In genomic region chr1:24107462-24108225, GRCh38 we compare ENCODE assay signal across 11 cellular contexts. TPM values are rescaled to one million over a fixed set of nuclear protein-coding genes. Genes with fewer than 3 reads are reported as not detected.
DNase-seq lines count a peak whose midpoint lies in the region; ATAC-seq and TF ChIP-seq lines count a peak whose summit lies in the region.
"Had no signal": no experiment of that assay in that cellular context is flagged by ENCODE, and none has a peak within 500 bp of the region (broad histone marks: within the 10 kb centered on the region; RNA-seq: fewer than 3 reads in every experiment).

No MANE protein-coding gene starts in this region.

- H3K4me2 ChIP-seq in HCT116 (ENCODE audit: low read length) (peak overlapping the region; percentile 95), hepatocyte (no peak overlapping the region)

- H2AFZ ChIP-seq in HCT116 (ENCODE audit: low read depth, low read length, poor library complexity, severe bottlenecking) = peak overlapping the region; percentile 75
- no peak overlapping the region for H2AFZ ChIP-seq in hepatocyte

- CTCF ChIA-PET in HCT116 (lab: Charles Lee) = no interaction called here

- POLR2A ChIA-PET in HCT116 (lab: Charles Lee) = no interaction called here

- H3K9me2 ChIP-seq in HCT116 (ENCODE audit: insufficient read depth) (no peaks in the 10 kb centered on the region), hepatocyte (replicated peaks; ENCODE audit: insufficient read depth) (no peaks in the 10 kb centered on the region)

- DNase-seq in HCT116 (ENCODE audit: low read depth, low spot score) = peak; percentile 18
- DNase-seq in ascending aorta (ENCODE audit: low spot score in 2 of 2) = no peak
- DNase-seq in hepatocyte (ENCODE audit: low spot score) = peak; percentile 80
- DNase-seq in WERI-Rb-1 = no peak
- no peak for DNase-seq in NCI-H1092 treated with DMSO at 0.1 percent for 48 hours (lab: John Stamatoyannopoulos, UW)
- DNase-seq in nucleus accumbens (lab: John Stamatoyannopoulos, UW) = no peak
- DNase-seq in UCSD-AML1 (lab: John Stamatoyannopoulos, UW; ENCODE audit: unreplicated experiment) = no peak
- DNase-seq: GDM1, NCI-H1694 treated with DMSO at 0.1 percent for 48 hours had no signal

- TF ChIP-seq CTCF in HCT116 (IDR thresholded peaks at IDR 0.05 in 2 of 3, conservative IDR thresholded peaks at IDR 0.05 in 1 of 3; ENCODE audit: borderline replicate concordance in 1 of 3, insufficient read depth in 1 of 3, low read depth in 2 of 3, low read length in 2 of 3) (no peak), ascending aorta (IDR thresholded peaks at IDR 0.05) (no peak), hepatocyte (IDR thresholded peaks at IDR 0.05; ENCODE audit: poor library complexity) (no peak), WERI-Rb-1 (IDR thresholded peaks at IDR 0.05; ENCODE audit: low read depth, low read length) (no peak)

- no peaks in the 10 kb centered on the region for H3K27me3 ChIP-seq in HCT116 (ENCODE audit: insufficient read depth, low read length)
- no peaks in the 10 kb centered on the region for H3K27me3 ChIP-seq in ascending aorta
- H3K27me3 ChIP-seq in hepatocyte = no peaks in the 10 kb centered on the region
- H3K27me3 ChIP-seq in skeletal muscle tissue (ENCODE audit: control insufficient read depth in 3 of 3, insufficient read depth in 3 of 3, low read length in 3 of 3) = no peaks in the 10 kb centered on the region
- no peaks in the 10 kb centered on the region for H3K27me3 ChIP-seq in WERI-Rb-1 (ENCODE audit: insufficient read depth, low read depth, severe bottlenecking)

- H3K27ac ChIP-seq in HCT116 (ENCODE audit: low read depth, low read length) = peak overlapping the region; percentile 66
- peak overlapping the region; percentile 18 to 53 for H3K27ac ChIP-seq in ascending aorta
- peak overlapping the region; percentile 85 for H3K27ac ChIP-seq in hepatocyte
- peak overlapping the region; percentile 98 for H3K27ac ChIP-seq in skeletal muscle tissue (ENCODE audit: low read depth, low read length)
- no peak overlapping the region for H3K27ac ChIP-seq in WERI-Rb-1
- H3K27ac ChIP-seq: dorsolateral prefrontal cortex had no signal

- peak overlapping the region; percentile 83 for H3K9ac ChIP-seq in HCT116 (ENCODE audit: low read length)
- peak overlapping the region; percentile 30 to 74 (median 45) for H3K9ac ChIP-seq in skeletal muscle tissue (ENCODE audit: low read depth in 1 of 3, low read length in 3 of 3)

- H3K79me2 ChIP-seq in HCT116 (ENCODE audit: insufficient read depth, low read length) = no peaks in the 10 kb centered on the region; the same call in 1 of the 2 replicates
- no peaks in the 10 kb centered on the region for H3K79me2 ChIP-seq in hepatocyte

- peak; percentile 54 for ATAC-seq in HCT116

- H3K4me3 ChIP-seq in HCT116 (replicated peaks in 1 of 2; ENCODE audit: low read depth in 1 of 2, low read length in 2 of 2) (peak overlapping the region; percentile 71 to 78), ascending aorta (no peak overlapping the region), hepatocyte (no peak overlapping the region), skeletal muscle tissue (ENCODE audit: low read length in 3 of 3) (no peak overlapping the region), WERI-Rb-1 (ENCODE audit: low read depth, low read length) (no peak overlapping the region)
- H3K4me3 ChIP-seq: dorsolateral prefrontal cortex had no signal

- TF ChIP-seq RAD21 in HCT116 (IDR thresholded peaks at IDR 0.05; ENCODE audit: low read depth) = no peak

- RAD21 ChIA-PET in HCT116 (lab: Charles Lee; ENCODE audit: low non-redundant PET in 1 of 2, low total read pairs in 2 of 2, uncharacterized antibody in 2 of 2, unreplicated experiment in 2 of 2) = no interaction called here

- H3K9me3 ChIP-seq in HCT116 (ENCODE audit: control insufficient read depth in 1 of 2, insufficient read depth in 1 of 2, low read depth in 1 of 2, low read length in 2 of 2) (no peaks in the 10 kb centered on the region), ascending aorta (no peaks in the 10 kb centered on the region), hepatocyte (ENCODE audit: low read depth) (no peaks in the 10 kb centered on the region), skeletal muscle tissue (ENCODE audit: control insufficient read depth in 3 of 3, low read length in 3 of 3) (no peaks in the 10 kb centered on the region), WERI-Rb-1 (ENCODE audit: severe bottlenecking) (no peaks in the 10 kb centered on the region)

- no TSS peak for BruUV-seq in HCT116 (replicated peaks; lab: Mats Ljungman, UMichigan)

- WGBS in hepatocyte (ENCODE audit: low lambda C conversion rate, missing lambda C conversion rate) = 78% methylated on average over 18 of the region's 18 CpGs

- no peaks in the 10 kb centered on the region for H3K36me3 ChIP-seq in HCT116 (ENCODE audit: control insufficient read depth in 1 of 2, insufficient read depth in 2 of 2, low read length in 2 of 2)
- H3K36me3 ChIP-seq in ascending aorta = no peaks in the 10 kb centered on the region
- H3K36me3 ChIP-seq in hepatocyte (replicated peaks; ENCODE audit: insufficient read depth, low read depth) = no peaks in the 10 kb centered on the region
- peaks cover 12 to 33% (median 26%) of the 10 kb centered on the region in 3 donors for H3K36me3 ChIP-seq in skeletal muscle tissue (ENCODE audit: control insufficient read depth in 3 of 3, insufficient read depth in 3 of 3, low read length in 3 of 3)
- H3K36me3 ChIP-seq in WERI-Rb-1 = no peaks in the 10 kb centered on the region

- H3K4me1 ChIP-seq in HCT116 (ENCODE audit: control insufficient read depth in 1 of 2, insufficient read depth in 2 of 2, low read length in 2 of 2) (peaks cover 9 to 48% of the 10 kb centered on the region in 2 experiments), ascending aorta (peaks cover 12 to 29% of the 10 kb centered on the region in 2 donors), hepatocyte (ENCODE audit: insufficient read depth) (peaks cover 37% of the 10 kb centered on the region), skeletal muscle tissue (ENCODE audit: control insufficient read depth in 3 of 3, insufficient read depth in 3 of 3, low read length in 3 of 3) (peaks cover 75 to 89% (median 81%) of the 10 kb centered on the region in 3 donors)

- intact Hi-C loops in HCT116 (cut with micrococcal nuclease) (no loop called here), ascending aorta (cut with DNase I) (no loop called here)

- no peaks in the 10 kb centered on the region for H4K20me1 ChIP-seq in HCT116 (ENCODE audit: insufficient read depth)
- H4K20me1 ChIP-seq in hepatocyte (ENCODE audit: insufficient read depth, poor library complexity, severe bottlenecking) = no peaks in the 10 kb centered on the region

- no peak for TF ChIP-seq POLR2A in HCT116 (IDR thresholded peaks at IDR 0.05; ENCODE audit: borderline replicate concordance, extremely low read depth, insufficient read depth, insufficient read length)

TF ChIP-seq in HCT116, 20 proteins besides CTCF, POLR2A, EP300 and RAD21 (continues in another document):
- TF ChIP-seq EGR1 (IDR thresholded peaks at IDR 0.05; ENCODE audit: low read depth) = no peak
- TF ChIP-seq, protein P1, sequence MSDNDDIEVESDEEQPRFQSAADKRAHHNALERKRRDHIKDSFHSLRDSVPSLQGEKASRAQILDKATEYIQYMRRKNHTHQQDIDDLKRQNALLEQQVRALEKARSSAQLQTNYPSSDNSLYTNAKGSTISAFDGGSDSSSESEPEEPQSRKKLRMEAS (IDR thresholded peaks at IDR 0.05) = no peak
- no peak for TF ChIP-seq POLR2AphosphoS5 (IDR thresholded peaks at IDR 0.05; ENCODE audit: low read depth, low read length)
- no peak for TF ChIP-seq ELF1 (IDR thresholded peaks at IDR 0.05; ENCODE audit: borderline replicate concordance, low read depth)
- TF ChIP-seq EZH2phosphoT487 (IDR thresholded peaks at IDR 0.05; ENCODE audit: borderline replicate concordance) = no peak
- TF ChIP-seq FOSL1 (IDR thresholded peaks at IDR 0.05; ENCODE audit: low read depth) = no peak
- no peak for TF ChIP-seq SIN3A (IDR thresholded peaks at IDR 0.05; ENCODE audit: low read depth)
- TF ChIP-seq, protein P2, sequence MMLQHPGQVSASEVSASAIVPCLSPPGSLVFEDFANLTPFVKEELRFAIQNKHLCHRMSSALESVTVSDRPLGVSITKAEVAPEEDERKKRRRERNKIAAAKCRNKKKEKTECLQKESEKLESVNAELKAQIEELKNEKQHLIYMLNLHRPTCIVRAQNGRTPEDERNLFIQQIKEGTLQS (IDR thresholded peaks at IDR 0.05) = no peak
- no peak for TF ChIP-seq ZBTB33 (IDR thresholded peaks at IDR 0.05; ENCODE audit: extremely low read depth, insufficient replicate concordance, low read length)
- no peak for TF ChIP-seq CBX3 (IDR thresholded peaks at IDR 0.05; ENCODE audit: low read depth)
- no peak for TF ChIP-seq ZFX (IDR thresholded peaks at IDR 0.05)
- TF ChIP-seq SRF (IDR thresholded peaks at IDR 0.05; ENCODE audit: low read depth) = no peak
- TF ChIP-seq JUND (IDR thresholded peaks at IDR 0.05) = no peak
- no peak for TF ChIP-seq ZNF274 (IDR thresholded peaks at IDR 0.05; ENCODE audit: low read depth, low read length)
- no peak for TF ChIP-seq YY1 (IDR thresholded peaks at IDR 0.05; ENCODE audit: extremely low read depth, insufficient replicate concordance, low read depth, low read length)

RNA-seq across cellular contexts. Expression of gene MYOM3, which starts 4.3 kb away (rescaled TPM):
- 7.9 TPM for total RNA-seq in HCT116 (2021; ENCODE audit: unreplicated experiment)
- 3.8 and 4.7 TPM in 2 replicates for polyA plus RNA-seq in HCT116 (2012)
- 1.2 TPM for total RNA-seq in ascending aorta
- total RNA-seq in hepatocyte = 2.2 and 2.4 TPM in 2 replicates
- 0.67 and 2.0 TPM in 2 replicates for polyA plus RNA-seq in hepatocyte
- 340 TPM for total RNA-seq in skeletal muscle tissue

RNA-seq across cellular contexts. Expression of gene IL22RA1, which starts 35.3 kb away (rescaled TPM):
- total RNA-seq in HCT116 (2021; ENCODE audit: unreplicated experiment) (2.1 TPM), ascending aorta (not detected), hepatocyte (4.7 and 6.1 TPM in 2 replicates), skeletal muscle tissue (not detected)
- polyA plus RNA-seq in HCT116 (2012) = 1.9 and 2.4 TPM in 2 replicates
- 3.5 and 8.2 TPM in 2 replicates for polyA plus RNA-seq in hepatocyte

Comparison
In these comparisons a context has a peak if more than half of its experiments do, and no peak if none do; other contexts are left out.
1. DNase-seq: peak in HCT116 (single experiment) and hepatocyte (single experiment); none in ascending aorta (0 of 2), WERI-Rb-1 (single experiment), NCI-H1092 treated with DMSO at 0.1 percent for 48 hours (single experiment), nucleus accumbens (0 of 56) and UCSD-AML1 (single experiment).
2. H3K4me3 ChIP-seq: peak in HCT116 (2 of 2); none in ascending aorta (0 of 2), hepatocyte (single experiment), skeletal muscle tissue (0 of 3) and WERI-Rb-1 (single experiment).
3. RNA of gene MYOM3, which starts 4.3 kb away (total RNA-seq): 340 TPM in skeletal muscle tissue (single experiment); 7.9 TPM in HCT116 (single experiment), 2.2 to 2.4 TPM in hepatocyte and 1.2 TPM in ascending aorta (single experiment); every median in the first group is over 10 times any median in the second.